ENCODE assay signal across 19 cellular contexts in genomic region chr20:58070664-58071499, GRCh38.
A peak's percentile ranks its signal among the peaks of the same experiment; 100 is the strongest.
DNase-seq lines count a peak whose midpoint lies in the region; ATAC-seq and TF ChIP-seq lines count a peak whose summit lies in the region.
"Had no signal": no experiment of that assay in that cellular context is flagged by ENCODE, and none has a peak within 500 bp of the region (broad histone marks: within the 10 kb centered on the region; RNA-seq: fewer than 3 reads in every experiment).

No MANE protein-coding gene starts in this region.

- H3K9ac ChIP-seq in colonic mucosa (ENCODE audit: low read depth in 2 of 2, low read length in 2 of 2): no peak overlapping the region

- H3K27ac Mint-ChIP-seq in stimulated activated naive CD8-positive, alpha-beta T cell treated with anti-CD3 and anti-CD28 coated beads, Interleukin-15, Interleukin-2, amounts not matched to agents 100 ng/mL and 50 ng/mL, for 24 hours: peak overlapping the region; percentile 52
- no peak overlapping the region for H3K27ac Mint-ChIP-seq in stimulated activated naive CD8-positive, alpha-beta T cell treated with anti-CD3 and anti-CD28 coated beads, Interleukin-15, amount 100 ng/mL, for 72 hours
- peak overlapping the region in 2 of 3 experiments; percentile 41 to 53 for H3K27ac Mint-ChIP-seq in nephron
- H3K27ac Mint-ChIP-seq: B cell had no signal

- peaks cover 35% of the 10 kb centered on the region for H3K27me3 Mint-ChIP-seq in stimulated activated naive CD8-positive, alpha-beta T cell treated with anti-CD3 and anti-CD28 coated beads, Interleukin-15, Interleukin-2, amounts not matched to agents 100 ng/mL and 50 ng/mL, for 24 hours
- H3K27me3 Mint-ChIP-seq in stimulated activated naive CD8-positive, alpha-beta T cell treated with anti-CD3 and anti-CD28 coated beads, Interleukin-15, amount 100 ng/mL, for 72 hours: peaks cover 42% of the 10 kb centered on the region
- H3K27me3 Mint-ChIP-seq in nephron (ENCODE audit: low read depth): peaks cover 39% of the 10 kb centered on the region

- H3K4me3 ChIP-seq in colonic mucosa: no peak overlapping the region
- H3K4me3 ChIP-seq: A549, SJSA1 had no signal

- no peak overlapping the region for H3K27ac ChIP-seq in colonic mucosa
- no peak overlapping the region for H3K27ac ChIP-seq in RWPE1
- H3K27ac ChIP-seq: SJSA1 had no signal

- intact Hi-C loops in colonic mucosa (cut with DNase I): no loop called here

- no peaks in the 10 kb centered on the region for H3K9me3 Mint-ChIP-seq in stimulated activated naive CD8-positive, alpha-beta T cell treated with anti-CD3 and anti-CD28 coated beads, Interleukin-15, Interleukin-2, amounts not matched to agents 100 ng/mL and 50 ng/mL, for 24 hours
- no peaks in the 10 kb centered on the region for H3K9me3 Mint-ChIP-seq in stimulated activated naive CD8-positive, alpha-beta T cell treated with anti-CD3 and anti-CD28 coated beads, Interleukin-15, amount 100 ng/mL, for 72 hours
- no peaks in the 10 kb centered on the region for H3K9me3 Mint-ChIP-seq in nephron

- no peaks in the 10 kb centered on the region for H3K9me3 ChIP-seq in colonic mucosa
- H3K9me3 ChIP-seq: A549, SJSA1 had no signal

- no peaks in the 10 kb centered on the region for H3K4me1 ChIP-seq in colonic mucosa

- DNase-seq in stimulated activated naive CD8-positive, alpha-beta T cell treated with anti-CD3 and anti-CD28 coated beads, Interleukin-15, amount 100 ng/mL, for 72 hours: no peak
- DNase-seq in colonic mucosa (peak; percentile 10), NCI-H1417 treated with DMSO at 0.1 percent for 48 hours (lab: John Stamatoyannopoulos, UW) (no peak), RWPE1 (ENCODE audit: low spot score) (no peak)
- no peak for DNase-seq in stimulated activated CD4-positive, alpha-beta T cell treated with anti-CD3 and anti-CD28 coated beads, Interleukin-4, amount 100 ng/mL, for 4 hours
- DNase-seq: DMS53; EL; GF-D8; Kasumi-1; NCI-H1694 treated with DMSO at 0.1 percent for 48 hours; NK-92 treated with Interleukin-12 subunit alpha and Interleukin-12 subunit beta, amount 100 ng/mL, for 24 hours had no signal

- H3K4me3 Mint-ChIP-seq in stimulated activated naive CD8-positive, alpha-beta T cell treated with anti-CD3 and anti-CD28 coated beads, Interleukin-15, Interleukin-2, amounts not matched to agents 100 ng/mL and 50 ng/mL, for 24 hours: no peak overlapping the region
- no peak overlapping the region for H3K4me3 Mint-ChIP-seq in stimulated activated naive CD8-positive, alpha-beta T cell treated with anti-CD3 and anti-CD28 coated beads, Interleukin-15, amount 100 ng/mL, for 72 hours
- no peak overlapping the region for H3K4me3 Mint-ChIP-seq in nephron
- H3K4me3 Mint-ChIP-seq: B cell, CD14-positive monocyte had no signal

- no peak for ATAC-seq in stimulated activated naive CD8-positive, alpha-beta T cell treated with anti-CD3 and anti-CD28 coated beads, Interleukin-15, amount 100 ng/mL, for 72 hours
- ATAC-seq in GM21381 (IDR thresholded peaks at IDR 0.05; ENCODE audit: unreplicated experiment): no peak
- ATAC-seq: A549, Panc1 had no signal

- POLR2A ChIA-PET in RWPE1 (lab: Yijun Ruan, JAX; ENCODE audit: low non-redundant PET): interaction anchor here (0.6 kb wide), 1 partner anchor 11 kb away, joined by 4 read pairs; no protein-coding TSS in a partner anchor

- peaks cover 4% of the 10 kb centered on the region for H3K4me1 Mint-ChIP-seq in stimulated activated naive CD8-positive, alpha-beta T cell treated with anti-CD3 and anti-CD28 coated beads, Interleukin-15, Interleukin-2, amounts not matched to agents 100 ng/mL and 50 ng/mL, for 24 hours (ENCODE audit: low read depth)
- H3K4me1 Mint-ChIP-seq in stimulated activated naive CD8-positive, alpha-beta T cell treated with anti-CD3 and anti-CD28 coated beads, Interleukin-15, amount 100 ng/mL, for 72 hours: no peaks in the 10 kb centered on the region
- H3K4me1 Mint-ChIP-seq in nephron: peaks cover 50% of the 10 kb centered on the region

- no peaks in the 10 kb centered on the region for H3K36me3 ChIP-seq in colonic mucosa
- H3K36me3 ChIP-seq: SJSA1 had no signal

- TF ChIP-seq CTCF in colonic mucosa (IDR thresholded peaks at IDR 0.05) (no peak), nephron (IDR thresholded peaks at IDR 0.05; ENCODE audit: unreplicated experiment in 3 of 3) (no peak), RWPE1 (conservative IDR thresholded peaks at IDR 0.05; ENCODE audit: low read depth) (no peak)

- no peaks in the 10 kb centered on the region for H3K27me3 ChIP-seq in colonic mucosa
- H3K27me3 ChIP-seq: SJSA1 had no signal

- no peaks in the 10 kb centered on the region for H3K36me3 Mint-ChIP-seq in stimulated activated naive CD8-positive, alpha-beta T cell treated with anti-CD3 and anti-CD28 coated beads, Interleukin-15, Interleukin-2, amounts not matched to agents 100 ng/mL and 50 ng/mL, for 24 hours (ENCODE audit: low read depth)
- no peaks in the 10 kb centered on the region for H3K36me3 Mint-ChIP-seq in nephron (ENCODE audit: low read depth)
- H3K36me3 Mint-ChIP-seq: CD14-positive monocyte had no signal

- CTCF ChIA-PET in RWPE1 (lab: Yijun Ruan, JAX): interaction anchor here (0.6 kb wide), 2 partner anchors 22 to 690 kb away, joined by 3 to 5 read pairs; no protein-coding TSS in a partner anchor

Comparison
In these comparisons a context has a peak if more than half of its experiments do, and no peak if none do; other contexts are left out.
1. H3K27ac Mint-ChIP-seq: peak in stimulated activated naive CD8-positive, alpha-beta T cell treated with anti-CD3 and anti-CD28 coated beads, Interleukin-15, Interleukin-2, amounts not matched to agents 100 ng/mL and 50 ng/mL, for 24 hours (single experiment) and nephron (2 of 3); none in stimulated activated naive CD8-positive, alpha-beta T cell treated with anti-CD3 and anti-CD28 coated beads, Interleukin-15, amount 100 ng/mL, for 72 hours (0 of 2).